ENCODE assay signal across 17 cellular contexts in genomic region chr18:27843783-27844415, GRCh38.
DNase-seq lines count a peak whose midpoint lies in the region; ATAC-seq, FAIRE-seq and TF ChIP-seq lines count a peak whose summit lies in the region.
"Had no signal": no experiment of that assay in that cellular context is flagged by ENCODE, and none has a peak within 500 bp of the region (broad histone marks: within the 10 kb centered on the region; RNA-seq: fewer than 3 reads in every experiment).

No MANE protein-coding gene starts in this region.

- H3K27ac ChIP-seq in SJSA1, result peak overlapping the region; percentile 77
- no peak overlapping the region for H3K27ac ChIP-seq in fibroblast of lung (ENCODE audit: insufficient read depth, low read length)
- H3K27ac ChIP-seq: gastrocnemius medialis had no signal

- H3K36me3 ChIP-seq in SJSA1 (no peaks in the 10 kb centered on the region), fibroblast of lung (ENCODE audit: control insufficient read depth, insufficient read depth, low read length) (no peaks in the 10 kb centered on the region)
- H3K36me3 ChIP-seq: gastrocnemius medialis had no signal

- no peak overlapping the region for H2AFZ ChIP-seq in fibroblast of lung (ENCODE audit: low read length)

- H3K79me2 ChIP-seq in fibroblast of lung (ENCODE audit: control insufficient read depth, insufficient read depth, low read length), result no peaks in the 10 kb centered on the region

- DNase-seq in H4 (ENCODE audit: low spot score), result peak; percentile 33
- peak; percentile 54 to 93 for DNase-seq in SJSA1 (ENCODE audit: low read depth in 1 of 2, low spot score in 2 of 2)
- peak; percentile 27 to 87 for DNase-seq in fibroblast of lung (ENCODE audit: low read depth in 2 of 2)
- peak; percentile 94 for DNase-seq in renal cortical epithelial cell (ENCODE audit: low read depth)
- no peak for DNase-seq in D721Med (ENCODE audit: insufficient read length, low spot score)
- DNase-seq in DMS153 treated with DMSO at 0.1 percent for 48 hours (lab: John Stamatoyannopoulos, UW; ENCODE audit: unreplicated experiment), result no peak
- DNase-seq: activated CD4-positive, alpha-beta memory T cell treated with anti-CD3 and anti-CD28 coated beads, Interleukin-2, amount 10 ng/mL, durations not matched to agents 7 days and 5 days; activated gamma-delta T cell; CD8-positive, alpha-beta memory T cell; cerebellar nuclear complex; gastrocnemius medialis; NCI-H2171; nephron progenitor cell; T-helper 17 cell had no signal

- no peaks in the 10 kb centered on the region for H4K20me1 ChIP-seq in fibroblast of lung (ENCODE audit: control insufficient read depth, extremely low read depth, insufficient read depth, low read length)

- H3K4me1 ChIP-seq in SJSA1 (replicated peaks), result peaks cover 49% of the 10 kb centered on the region
- no peaks in the 10 kb centered on the region for H3K4me1 ChIP-seq in fibroblast of lung (ENCODE audit: control insufficient read depth, extremely low read depth, insufficient read depth, low read length)
- H3K4me1 ChIP-seq: gastrocnemius medialis had no signal

- no peak for ATAC-seq in GM18519 (IDR thresholded peaks at IDR 0.05; ENCODE audit: low FRiP score, unreplicated experiment)
- ATAC-seq in HG02938 (IDR thresholded peaks at IDR 0.05; ENCODE audit: unreplicated experiment), result no peak
- ATAC-seq: gastrocnemius medialis, T-helper 17 cell had no signal

- TF ChIP-seq CTCF in fibroblast of lung (conservative IDR thresholded peaks at IDR 0.05 in 1 of 2, IDR thresholded peaks at IDR 0.05 in 1 of 2; ENCODE audit: low read depth in 1 of 2, low read length in 2 of 2), result no peak
- no peak for TF ChIP-seq CTCF in D721Med (IDR thresholded peaks at IDR 0.05; ENCODE audit: insufficient read depth, missing control alignments)

- no peak for FAIRE-seq in D721Med (lab: Jason Lieb, UNC)

- H3K9me3 ChIP-seq in SJSA1 (replicated peaks), result peaks cover 5% of the 10 kb centered on the region
- no peaks in the 10 kb centered on the region for H3K9me3 ChIP-seq in fibroblast of lung (ENCODE audit: control insufficient read depth, insufficient read depth, low read depth, low read length)
- H3K9me3 ChIP-seq: gastrocnemius medialis had no signal

- no peak overlapping the region for H3K4me2 ChIP-seq in fibroblast of lung (ENCODE audit: extremely low read depth, insufficient read depth, low read length)
- H3K4me2 ChIP-seq: smooth muscle cell had no signal

- H3K27me3 ChIP-seq in SJSA1 (replicated peaks), result no peaks in the 10 kb centered on the region
- no peaks in the 10 kb centered on the region for H3K27me3 ChIP-seq in fibroblast of lung (ENCODE audit: control insufficient read depth, insufficient read depth, low read length)
- H3K27me3 ChIP-seq: gastrocnemius medialis had no signal

- no peak overlapping the region for H3K9ac ChIP-seq in fibroblast of lung (ENCODE audit: insufficient read depth, low read length)

- H3K4me3 ChIP-seq in SJSA1 (no peak overlapping the region), fibroblast of lung (replicated peaks in 1 of 4; ENCODE audit: control extremely low read depth in 1 of 4, insufficient read depth in 1 of 4, low read depth in 3 of 4, low read length in 4 of 4) (no peak overlapping the region)
- H3K4me3 ChIP-seq: gastrocnemius medialis, smooth muscle cell had no signal

Comparison
In these comparisons a context has a peak if more than half of its experiments do, and no peak if none do; other contexts are left out.
1. DNase-seq: peak in H4 (single experiment), SJSA1 (2 of 2), fibroblast of lung (2 of 2) and renal cortical epithelial cell (single experiment); none in D721Med (single experiment) and DMS153 treated with DMSO at 0.1 percent for 48 hours (single experiment).